Comparison of ENCODE assay signal across 20 cellular contexts in the genomic region with DNA sequence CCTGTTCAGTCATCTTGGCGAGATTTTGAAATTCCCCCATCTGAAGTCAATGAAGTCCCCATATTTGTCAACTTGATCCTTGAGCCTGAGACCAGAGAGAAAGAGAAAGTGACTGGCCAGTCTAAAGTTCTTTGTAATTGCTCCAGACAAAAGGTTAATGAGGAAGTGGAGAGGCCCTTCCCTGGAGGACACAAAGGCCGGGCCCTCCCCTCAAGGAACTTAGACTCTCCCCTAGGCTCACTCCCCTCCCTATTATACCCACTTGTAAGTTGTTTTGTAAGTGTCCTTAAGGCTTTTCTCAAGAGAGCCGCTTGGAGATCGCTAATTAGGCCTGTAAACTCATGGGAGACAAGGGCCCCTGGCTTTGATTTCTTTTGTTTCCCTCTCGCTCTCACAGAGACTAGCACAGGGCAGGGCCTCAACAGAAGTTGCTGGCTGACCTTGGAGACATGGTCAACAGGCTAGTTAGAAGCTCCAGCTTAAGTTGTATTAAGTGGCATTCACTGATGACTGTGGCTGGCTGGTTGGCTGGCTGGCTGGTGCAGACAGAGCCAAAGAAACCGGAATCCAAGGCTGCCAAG. TPM values are rescaled to one million over a fixed set of nuclear protein-coding genes. Genes with fewer than 3 reads are reported as not detected.
"Had no signal": no experiment of that assay in that cellular context is flagged by ENCODE, and none has a peak within 500 bp of the region (broad histone marks: within the 10 kb centered on the region; RNA-seq: fewer than 3 reads in every experiment).

No MANE protein-coding gene starts in this region.

- DNase-seq: activated CD4-positive, alpha-beta memory T cell treated with anti-CD3 and anti-CD28 coated beads, Interleukin-2, amount 10 ng/mL, durations not matched to agents 7 days and 5 days; activated CD4-positive, alpha-beta T cell treated with anti-CD3 and anti-CD28 coated beads for 4 hours; activated CD8-positive, alpha-beta memory T cell treated with anti-CD3 and anti-CD28 coated beads, Interleukin-2, amount 10 ng/mL, durations not matched to agents 7 days and 5 days; activated naive CD4-positive, alpha-beta T cell; activated naive CD8-positive, alpha-beta T cell treated with anti-CD3 and anti-CD28 coated beads, Interleukin-2, amount 10 ng/mL, durations not matched to agents 7 days and 5 days; foreskin keratinocyte; mammary epithelial cell; naive thymus-derived CD4-positive, alpha-beta T cell; pancreas; stimulated activated CD4-positive, alpha-beta T cell treated with anti-CD3 and anti-CD28 coated beads, Interleukin-4, amount 100 ng/mL, for 24 hours; stomach had no signal

- H3K9me3 ChIP-seq: neutrophil, pancreas had no signal

- H3K27ac ChIP-seq: foreskin keratinocyte, neutrophil, pancreas, stomach had no signal

- FAIRE-seq: colon, keratinocyte, pancreas, TTC549 had no signal

- H3K4me3 ChIP-seq: pancreas, stomach had no signal

- ATAC-seq: activated CD8-positive, alpha-beta memory T cell treated with anti-CD3 and anti-CD28 coated beads, Interleukin-2, amount 10 ng/mL, durations not matched to agents 7 days and 5 days; foreskin keratinocyte; left lobe of liver; naive thymus-derived CD4-positive, alpha-beta T cell; pancreas; sciatic nerve; stimulated activated effector memory CD8-positive, alpha-beta T cell treated with anti-CD3 and anti-CD28 coated beads, Interleukin-12 subunit alpha, Interleukin-12 subunit beta, amount 100 ng/mL, for 72 hours; WTC11 had no signal

- H3K4me1 ChIP-seq: foreskin keratinocyte, pancreas, stomach had no signal

- H3K36me3 ChIP-seq: neutrophil, pancreas, stomach had no signal

- H3K27me3 ChIP-seq: foreskin keratinocyte, neutrophil had no signal

RNA-seq across cellular contexts. Expression of gene GPC4, which starts 20.3 kb away (rescaled TPM):
- total RNA-seq: activated CD4-positive, alpha-beta memory T cell treated with anti-CD3 and anti-CD28 coated beads, Interleukin-2, amount 10 ng/mL, durations not matched to agents 7 days and 5 days; activated CD8-positive, alpha-beta memory T cell treated with anti-CD3 and anti-CD28 coated beads, Interleukin-2, amount 10 ng/mL, durations not matched to agents 7 days and 5 days; activated naive CD8-positive, alpha-beta T cell treated with anti-CD3 and anti-CD28 coated beads, Interleukin-2, amount 10 ng/mL, durations not matched to agents 7 days and 5 days; T-helper 2 cell treated with Interferon-gamma antibody and Interleukin-4, amounts not matched to agents 100 ng/mL and 5 ng/mL, for 36 hours had no signal
- polyA plus RNA-seq: naive thymus-derived CD4-positive, alpha-beta T cell had no signal
